Comparison of ENCODE assay signal across 2 cellular contexts in genomic region chr5:179763215-179763945, GRCh38.
TF ChIP-seq lines count a peak whose summit lies in the region.

No MANE protein-coding gene starts in this region.

TF ChIP-seq in Ishikawa, 13 proteins besides CTCF, POLR2A, EP300 and RAD21 (continued from another document):
- TF ChIP-seq REST (IDR thresholded peaks at IDR 0.05; ENCODE audit: low read depth) (no peak), FOXM1 (IDR thresholded peaks at IDR 0.05; ENCODE audit: borderline replicate concordance, low read depth) (no peak), EGR1 (IDR thresholded peaks at IDR 0.05) (no peak), CREB1 (IDR thresholded peaks at IDR 0.05; ENCODE audit: low read depth) (no peak), TEAD4 (IDR thresholded peaks at IDR 0.05) (no peak), USF1 (IDR thresholded peaks at IDR 0.05) (no peak), YY1 (IDR thresholded peaks at IDR 0.05; ENCODE audit: low read depth) (no peak), ZBTB7A (IDR thresholded peaks at IDR 0.05; ENCODE audit: low read depth) (no peak), MAX (IDR thresholded peaks at IDR 0.05) (no peak), CEBPB (IDR thresholded peaks at IDR 0.05) (no peak)

TF ChIP-seq in K562, 482 proteins besides CTCF, POLR2A, EP300 and RAD21 (continued from another document and continues in another):
- TF ChIP-seq MXD1 (CRISPR knock-in tag; IDR thresholded peaks at IDR 0.05; ENCODE audit: borderline replicate concordance, poor library complexity, severe bottlenecking) (no peak), ZNF282 (CRISPR knock-in tag; IDR thresholded peaks at IDR 0.05) (no peak), ZNF639 (CRISPR knock-in tag; conservative IDR thresholded peaks at IDR 0.05 in 1 of 2, IDR thresholded peaks at IDR 0.05 in 1 of 2) (no peak), ZNF77 (CRISPR knock-in tag; IDR thresholded peaks at IDR 0.05) (no peak), ZNF436 (CRISPR knock-in tag; IDR thresholded peaks at IDR 0.05) (no peak), CAMTA2 (CRISPR knock-in tag; conservative IDR thresholded peaks at IDR 0.05) (no peak), TGIF2 (CRISPR knock-in tag; IDR thresholded peaks at IDR 0.05) (no peak), DPF2 (IDR thresholded peaks at IDR 0.05) (0 out of 2 replicates have a peak, but pooled peaks have one; percentile 23), STAT5B (CRISPR knock-in tag; IDR thresholded peaks at IDR 0.05) (no peak), PHF21A (IDR thresholded peaks at IDR 0.05; ENCODE audit: borderline replicate concordance, low read depth) (peak; percentile 32; the same call in 1 of the 2 replicates), MCM2 (IDR thresholded peaks at IDR 0.05; ENCODE audit: low read depth) (no peak), TCFL5 (CRISPR knock-in tag; conservative IDR thresholded peaks at IDR 0.05) (no peak), SRSF3 (IDR thresholded peaks at IDR 0.05; ENCODE audit: insufficient read depth, low read length) (no peak), DLX4 (CRISPR knock-in tag; IDR thresholded peaks at IDR 0.05) (no peak), ZNF589 (CRISPR knock-in tag; IDR thresholded peaks at IDR 0.05; ENCODE audit: low read depth) (no peak; the same call in 1 of the 2 replicates), MLLT1 (IDR thresholded peaks at IDR 0.05) (peak in 1 of 2 experiments; percentile 63; a peak in 1 of 4 replicates), ZBTB1 (CRISPR knock-in tag; IDR thresholded peaks at IDR 0.05; ENCODE audit: borderline replicate concordance, low read depth) (no peak), DDX20 (tag; IDR thresholded peaks at IDR 0.05; ENCODE audit: low read depth) (no peak), RCOR1 (IDR thresholded peaks at IDR 0.05; ENCODE audit: borderline replicate concordance in 1 of 2, low read depth in 2 of 2, low read length in 2 of 2) (no peak), ASH1L (IDR thresholded peaks at IDR 0.05; ENCODE audit: borderline replicate concordance, low read depth, partially characterized antibody) (no peak), E2F8 (IDR thresholded peaks at IDR 0.05; ENCODE audit: low read depth, partially characterized antibody) (peak; percentile 21), MBD2 (IDR thresholded peaks at IDR 0.05; ENCODE audit: borderline replicate concordance, low read depth) (no peak), ID3 (CRISPR knock-in tag; IDR thresholded peaks at IDR 0.05) (no peak), ID3 (tag; IDR thresholded peaks at IDR 0.05) (no peak), HNRNPUL1 (IDR thresholded peaks at IDR 0.05; ENCODE audit: low read length) (no peak), ATF7 (IDR thresholded peaks at IDR 0.05) (0 out of 2 replicates have a peak, but pooled peaks have one; percentile 25), ZNF766 (CRISPR knock-in tag; conservative IDR thresholded peaks at IDR 0.05) (0 out of 2 replicates have a peak, but pooled peaks have one; percentile 34), C11orf30 (IDR thresholded peaks at IDR 0.05; ENCODE audit: low read depth) (peak; percentile 39), POLR2AphosphoS2 (IDR thresholded peaks at IDR 0.05; ENCODE audit: low read length) (no peak), TRIM28 (IDR thresholded peaks at IDR 0.05) (no peak), RREB1 (CRISPR knock-in tag; IDR thresholded peaks at IDR 0.05) (no peak), SMAD4 (CRISPR knock-in tag; conservative IDR thresholded peaks at IDR 0.05) (no peak), BHLHE40 (IDR thresholded peaks at IDR 0.05; ENCODE audit: low read length) (no peak), HINFP (tag; conservative IDR thresholded peaks at IDR 0.05; ENCODE audit: low read depth) (no peak), TFAP4 (CRISPR knock-in tag; IDR thresholded peaks at IDR 0.05; ENCODE audit: borderline replicate concordance) (no peak; the same call in 1 of the 2 replicates), KLF6 (CRISPR knock-in tag; IDR thresholded peaks at IDR 0.05; ENCODE audit: borderline replicate concordance) (no peak), BACH1 (tag; IDR thresholded peaks at IDR 0.05) (no peak), MCM7 (IDR thresholded peaks at IDR 0.05) (no peak), GABPB2 (CRISPR knock-in tag; conservative IDR thresholded peaks at IDR 0.05) (no peak), SREBF1 (IDR thresholded peaks at IDR 0.05; ENCODE audit: borderline replicate concordance, low read depth, low read length) (no peak), CBX5 (IDR thresholded peaks at IDR 0.05; ENCODE audit: borderline replicate concordance, low read depth) (no peak), KLF16 (IDR thresholded peaks at IDR 0.05) (0 out of 2 replicates have a peak, but pooled peaks have one; percentile 53), PTTG1 (tag; IDR thresholded peaks at IDR 0.05; ENCODE audit: low read depth) (no peak), JUNB (CRISPR knock-in tag; conservative IDR thresholded peaks at IDR 0.05) (no peak), SMC3 (conservative IDR thresholded peaks at IDR 0.05; ENCODE audit: insufficient read depth, low read depth, low read length) (peak; percentile 50), FOXA1 (IDR thresholded peaks at IDR 0.05; ENCODE audit: borderline replicate concordance) (no peak), ZNF280B (CRISPR knock-in tag; IDR thresholded peaks at IDR 0.05) (no peak), CBX8 (IDR thresholded peaks at IDR 0.05; ENCODE audit: borderline replicate concordance, extremely low read depth, low read depth, low read length, poor library complexity, severe bottlenecking) (no peak), ZNF717 (CRISPR knock-in tag; IDR thresholded peaks at IDR 0.05) (no peak), FOXJ2 (tag; IDR thresholded peaks at IDR 0.05) (no peak)
